Comparison of ENCODE assay signal across 12 cellular contexts in the genomic region with DNA sequence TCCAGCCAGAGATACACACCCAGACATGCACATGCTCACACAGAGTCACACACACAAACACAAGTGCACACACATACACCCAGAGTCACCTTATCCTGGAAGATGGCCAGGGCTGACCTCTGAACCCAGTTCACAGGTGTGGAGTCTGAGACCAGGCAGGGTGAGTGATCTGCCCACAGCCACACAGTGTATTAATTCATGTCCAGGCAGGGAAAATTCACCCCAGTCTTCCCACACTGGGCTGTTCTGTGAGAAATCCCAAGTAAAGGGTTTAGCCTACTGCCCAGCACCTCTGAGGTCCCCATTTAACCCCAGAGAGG. TPM values are rescaled to one million over a fixed set of nuclear protein-coding genes. Genes with fewer than 3 reads are reported as not detected.
DNase-seq lines count a peak whose midpoint lies in the region; ATAC-seq, FAIRE-seq and TF ChIP-seq lines count a peak whose summit lies in the region.
"Had no signal": no experiment of that assay in that cellular context is flagged by ENCODE, and none has a peak within 500 bp of the region (broad histone marks: within the 10 kb centered on the region; RNA-seq: fewer than 3 reads in every experiment).

No MANE protein-coding gene starts in this region.

- POLR2A ChIA-PET in activated CD4-positive, alpha-beta memory T cell treated with anti-CD3 and anti-CD28 coated beads for 36 hours (lab: Charles Lee) = no interaction called here

- CTCF ChIA-PET in activated CD4-positive, alpha-beta memory T cell treated with anti-CD3 and anti-CD28 coated beads for 36 hours (lab: Charles Lee) = interaction anchor here (1.3 kb wide), 1 partner anchor 148 kb away, joined by 3 read pairs; no protein-coding TSS in a partner anchor

- peaks cover 80% of the 10 kb centered on the region for H3K4me1 Mint-ChIP-seq in stimulated activated naive CD8-positive, alpha-beta T cell treated with anti-CD3 and anti-CD28 coated beads, Interleukin-15, Interleukin-2, amounts not matched to agents 100 ng/mL and 50 ng/mL, for 24 hours (ENCODE audit: low read depth)
- peaks cover 60% of the 10 kb centered on the region for H3K4me1 Mint-ChIP-seq in activated CD4-positive, alpha-beta memory T cell treated with anti-CD3 and anti-CD28 coated beads for 36 hours (ENCODE audit: low read depth)
- peaks cover 36% of the 10 kb centered on the region for H3K4me1 Mint-ChIP-seq in glutamatergic neuron (ENCODE audit: low read depth, unreplicated experiment)

- no peak for DNase-seq in stimulated activated naive CD8-positive, alpha-beta T cell treated with anti-CD3 and anti-CD28 coated beads, Interleukin-15, Interleukin-2, amounts not matched to agents 100 U/mL and 50 U/mL, for 24 hours
- no peak for DNase-seq in activated CD4-positive, alpha-beta memory T cell treated with anti-CD3 and anti-CD28 coated beads for 36 hours
- DNase-seq in glutamatergic neuron = no peak
- no peak for DNase-seq in urothelium cell line (ENCODE audit: low spot score)
- no peak for DNase-seq in GM12892 (ENCODE audit: insufficient read length)
- DNase-seq: cortex of kidney, NCI-H446 treated with DMSO at 0.1 percent for 48 hours had no signal

- peaks cover 4% of the 10 kb centered on the region for H3K36me3 Mint-ChIP-seq in stimulated activated naive CD8-positive, alpha-beta T cell treated with anti-CD3 and anti-CD28 coated beads, Interleukin-15, Interleukin-2, amounts not matched to agents 100 ng/mL and 50 ng/mL, for 24 hours (ENCODE audit: low read depth)
- H3K36me3 Mint-ChIP-seq in activated CD4-positive, alpha-beta memory T cell treated with anti-CD3 and anti-CD28 coated beads for 36 hours = no peaks in the 10 kb centered on the region
- no peaks in the 10 kb centered on the region for H3K36me3 Mint-ChIP-seq in glutamatergic neuron (ENCODE audit: unreplicated experiment)

- peak overlapping the region; percentile 77 for H3K4me3 Mint-ChIP-seq in stimulated activated naive CD8-positive, alpha-beta T cell treated with anti-CD3 and anti-CD28 coated beads, Interleukin-15, Interleukin-2, amounts not matched to agents 100 ng/mL and 50 ng/mL, for 24 hours
- peak overlapping the region; percentile 51 for H3K4me3 Mint-ChIP-seq in activated CD4-positive, alpha-beta memory T cell treated with anti-CD3 and anti-CD28 coated beads for 36 hours
- peak overlapping the region; percentile 32 for H3K4me3 Mint-ChIP-seq in glutamatergic neuron (ENCODE audit: unreplicated experiment)

- no peaks in the 10 kb centered on the region for H3K27me3 Mint-ChIP-seq in stimulated activated naive CD8-positive, alpha-beta T cell treated with anti-CD3 and anti-CD28 coated beads, Interleukin-15, Interleukin-2, amounts not matched to agents 100 ng/mL and 50 ng/mL, for 24 hours
- H3K27me3 Mint-ChIP-seq in activated CD4-positive, alpha-beta memory T cell treated with anti-CD3 and anti-CD28 coated beads for 36 hours = no peaks in the 10 kb centered on the region
- H3K27me3 Mint-ChIP-seq in glutamatergic neuron (ENCODE audit: unreplicated experiment) = peaks cover 26% of the 10 kb centered on the region

- no peak for TF ChIP-seq CTCF in glutamatergic neuron (IDR thresholded peaks at IDR 0.05; ENCODE audit: partially characterized antibody, unreplicated experiment)

- ATAC-seq in stimulated activated naive CD8-positive, alpha-beta T cell treated with anti-CD3 and anti-CD28 coated beads, Interleukin-15, Interleukin-2, amounts not matched to agents 100 U/mL and 50 U/mL, for 24 hours = no peak
- ATAC-seq in HG03432 (IDR thresholded peaks at IDR 0.05; ENCODE audit: unreplicated experiment) (no peak), HG03280 (IDR thresholded peaks at IDR 0.05; ENCODE audit: unreplicated experiment) (no peak)

- H3K9me3 Mint-ChIP-seq in stimulated activated naive CD8-positive, alpha-beta T cell treated with anti-CD3 and anti-CD28 coated beads, Interleukin-15, Interleukin-2, amounts not matched to agents 100 ng/mL and 50 ng/mL, for 24 hours = no peaks in the 10 kb centered on the region
- H3K9me3 Mint-ChIP-seq in activated CD4-positive, alpha-beta memory T cell treated with anti-CD3 and anti-CD28 coated beads for 36 hours = no peaks in the 10 kb centered on the region
- H3K9me3 Mint-ChIP-seq in glutamatergic neuron (ENCODE audit: unreplicated experiment) = peaks cover 24% of the 10 kb centered on the region

- H3K27ac Mint-ChIP-seq in stimulated activated naive CD8-positive, alpha-beta T cell treated with anti-CD3 and anti-CD28 coated beads, Interleukin-15, Interleukin-2, amounts not matched to agents 100 ng/mL and 50 ng/mL, for 24 hours = peak overlapping the region; percentile 81
- H3K27ac Mint-ChIP-seq in activated CD4-positive, alpha-beta memory T cell treated with anti-CD3 and anti-CD28 coated beads for 36 hours = peak overlapping the region; percentile 69
- H3K27ac Mint-ChIP-seq in glutamatergic neuron (ENCODE audit: unreplicated experiment) = peak overlapping the region; percentile 69

- intact Hi-C loops in activated CD4-positive, alpha-beta memory T cell treated with anti-CD3 and anti-CD28 coated beads for 36 hours (cut with micrococcal nuclease) = loop anchor here (5.0 kb wide), 1 partner anchor 292 kb away; no protein-coding TSS in a partner anchor

- FAIRE-seq in urothelium cell line (lab: Jason Lieb, UNC) (peak; percentile 23), GM12892 (lab: Jason Lieb, UNC) (no peak)
- FAIRE-seq: G401.6, kidney had no signal

- TF ChIP-seq POLR2A in GM12892 (IDR thresholded peaks at IDR 0.05; ENCODE audit: low read depth, low read length) = no peak

RNA-seq across cellular contexts. Expression of a gene that starts 2.0 kb away (rescaled TPM):
- 10 to 100 TPM; 55.6 to 57.3 TPM for total RNA-seq in activated CD4-positive, alpha-beta memory T cell treated with anti-CD3 and anti-CD28 coated beads for 36 hours
- total RNA-seq in glutamatergic neuron (ENCODE audit: unreplicated experiment) = 53.4 TPM
- 21.0 TPM for polyA plus RNA-seq in GM12892 (2012; ENCODE audit: missing spikeins)

RNA-seq across cellular contexts. Expression of a gene that starts 54.2 kb away (rescaled TPM):
- 10 to 100 TPM; 12.2 to 13.2 TPM for total RNA-seq in activated CD4-positive, alpha-beta memory T cell treated with anti-CD3 and anti-CD28 coated beads for 36 hours
- total RNA-seq in glutamatergic neuron (ENCODE audit: unreplicated experiment) = 24.1 TPM
- 3.2 TPM for polyA plus RNA-seq in GM12892 (2012; ENCODE audit: missing spikeins)
